8 cellular contexts compared by ENCODE assay signal in the genomic region with DNA sequence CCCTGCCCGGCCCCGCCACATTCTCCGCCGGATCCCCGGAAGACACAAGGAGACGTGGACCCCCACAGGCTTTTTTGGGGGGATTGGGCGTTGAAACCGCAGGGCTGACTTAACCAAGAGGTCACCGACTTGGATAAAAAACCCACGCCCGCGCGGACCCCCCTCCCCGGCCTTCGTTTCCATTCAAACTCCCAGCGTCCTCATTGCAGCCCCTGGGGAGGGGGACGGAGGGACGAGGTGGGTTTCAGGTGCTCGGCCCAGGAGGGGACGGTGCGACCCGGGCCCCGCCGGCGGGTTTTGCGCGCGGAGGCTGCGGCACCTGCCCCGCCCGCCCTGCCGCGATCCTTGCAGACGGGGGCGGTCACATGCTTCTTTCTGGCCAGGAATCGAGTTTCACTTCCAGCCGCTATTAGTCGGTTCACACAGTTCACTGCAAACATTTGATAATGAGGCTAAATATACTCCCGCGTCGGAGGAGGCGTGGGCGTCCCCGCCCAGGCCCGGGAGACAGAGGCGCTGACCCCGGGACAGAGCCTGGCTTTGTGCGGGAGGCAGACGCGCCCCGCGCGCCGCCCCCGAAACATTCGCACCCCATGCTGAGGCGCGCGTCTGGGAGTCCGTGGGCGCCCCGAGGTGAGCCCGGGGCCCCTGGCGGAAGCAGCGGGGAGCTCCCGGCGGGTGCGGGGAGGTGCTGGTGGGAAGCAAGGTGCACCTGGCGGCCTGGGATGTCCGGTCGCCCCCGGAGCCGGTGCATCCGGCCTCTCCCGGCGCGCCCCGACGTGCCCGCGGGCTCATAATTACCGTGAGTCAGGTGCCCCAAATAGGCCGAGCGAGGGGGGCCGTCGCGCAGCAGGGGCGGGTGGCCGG.
DNase-seq lines count a peak whose midpoint lies in the region; ATAC-seq, FAIRE-seq and TF ChIP-seq lines count a peak whose summit lies in the region.

No MANE protein-coding gene starts in this region.

- FAIRE-seq in GM19239 (lab: Jason Lieb, UNC) = no peak

- peak overlapping the region; percentile 35 for H3K4me3 ChIP-seq in cardiac fibroblast (replicated peaks in 1 of 2; ENCODE audit: low read depth in 2 of 2, low read length in 2 of 2)

- no peak for TF ChIP-seq CTCF in cardiac fibroblast (IDR thresholded peaks at IDR 0.05; ENCODE audit: low read depth, low read length)

- peak; percentile 27 for DNase-seq in AG08395 (ENCODE audit: low spot score)
- peak; percentile 62 for DNase-seq in GM19239 (ENCODE audit: insufficient read length, low spot score)
- peak; percentile 62 for DNase-seq in NOMO-1 treated with dmso at 0.1 percent for 144 hours (lab: John Stamatoyannopoulos, UW; ENCODE audit: unreplicated experiment)
- DNase-seq in cardiac fibroblast (ENCODE audit: low read depth in 2 of 2) = peak; percentile 40 to 61
- DNase-seq in left kidney (ENCODE audit: low read depth, low spot score) = peak; percentile 92
- peak; percentile 50 for DNase-seq in stimulated activated naive CD8-positive, alpha-beta T cell treated with anti-CD3 and anti-CD28 coated beads, Interleukin-15, Interleukin-2, amounts not matched to agents 100 U/mL and 50 U/mL, for 24 hours

- ATAC-seq in stimulated activated naive CD8-positive, alpha-beta T cell treated with anti-CD3 and anti-CD28 coated beads, Interleukin-15, Interleukin-2, amounts not matched to agents 100 U/mL and 50 U/mL, for 24 hours = no peak
- no peak for ATAC-seq in GM18873 (IDR thresholded peaks at IDR 0.05; ENCODE audit: low FRiP score, unreplicated experiment)
- no peak for ATAC-seq in HG03108 (IDR thresholded peaks at IDR 0.05; ENCODE audit: unreplicated experiment)

Comparison
In these comparisons a context has a peak if more than half of its experiments do, and no peak if none do; other contexts are left out.
1. DNase-seq: peak in every context shown above with its lines; median percentile 92 in left kidney; 62 in GM19239; 62 in NOMO-1 treated with dmso at 0.1 percent for 144 hours; 50 in cardiac fibroblast; 50 in stimulated activated naive CD8-positive, alpha-beta T cell treated with anti-CD3 and anti-CD28 coated beads, Interleukin-15, Interleukin-2, amounts not matched to agents 100 U/mL and 50 U/mL, for 24 hours; 27 in AG08395.